ENCODE assay signal across 24 cellular contexts in the genomic region with DNA sequence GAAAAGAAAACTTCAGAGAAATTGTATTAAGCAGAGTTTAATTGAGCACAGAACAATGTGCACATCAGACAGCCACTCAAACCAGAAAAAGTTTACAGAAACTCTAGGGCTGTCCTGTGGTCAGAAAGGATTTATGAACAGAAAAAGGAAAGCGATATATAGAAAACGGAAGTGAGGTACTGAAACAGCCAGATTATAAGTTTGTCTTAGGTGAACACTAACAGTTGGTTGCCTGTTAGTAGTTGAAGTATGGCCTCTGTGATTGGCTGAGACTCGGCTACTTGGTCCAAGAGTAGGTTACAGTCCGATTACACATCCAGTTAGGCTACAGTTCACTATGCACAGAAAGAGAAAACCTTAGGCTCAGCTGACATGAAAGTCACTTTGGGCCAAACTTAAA.
"Had no signal": no experiment of that assay in that cellular context is flagged by ENCODE, and none has a peak within 500 bp of the region (broad histone marks: within the 10 kb centered on the region; RNA-seq: fewer than 3 reads in every experiment).

No MANE protein-coding gene starts in this region.

- H3K27me3 ChIP-seq: ascending aorta, body of pancreas, SJSA1 had no signal

- H3K27ac ChIP-seq: ascending aorta, body of pancreas, SJSA1, VCaP had no signal

- H3K4me1 ChIP-seq: ascending aorta, body of pancreas, SJSA1 had no signal

- H3K9me3 ChIP-seq: ascending aorta, body of pancreas had no signal

- H3K36me3 ChIP-seq: ascending aorta, SJSA1 had no signal

- ATAC-seq: activated naive CD4-positive, alpha-beta T cell treated with anti-CD3 and anti-CD28 coated beads, Interleukin-2, amount 50 U/mL, for 72 hours; activated naive CD8-positive, alpha-beta T cell treated with anti-CD3 and anti-CD28 coated beads, Interleukin-2, amount 50 U/mL, for 24 hours; activated T-cell treated with anti-CD3 and anti-CD28 coated beads, Interleukin-2, amount 50 U/mL, for 4 hours; body of pancreas; T-helper 17 cell had no signal

- H3K4me3 ChIP-seq: ascending aorta, body of pancreas, SJSA1 had no signal

- DNase-seq: activated CD4-positive, alpha-beta memory T cell treated with anti-CD3 and anti-CD28 coated beads for 36 hours; activated CD4-positive, alpha-beta T cell treated with anti-CD3 and anti-CD28 coated beads, Interleukin-2, amount 10 ng/mL, durations not matched to agents 7 days and 5 days; activated CD4-positive, CD25-positive, alpha-beta regulatory T cell; activated CD8-positive, alpha-beta memory T cell treated with anti-CD3 and anti-CD28 coated beads for 24 hours; activated effector memory CD4-positive, alpha-beta T cell treated with anti-CD3 and anti-CD28 coated beads, Interleukin-2, amount 50 U/mL, for 16 hours; activated naive CD4-positive, alpha-beta T cell treated with Interleukin-2 at 50 U/mL for 16 hours; activated naive CD8-positive, alpha-beta T cell treated with anti-CD3 and anti-CD28 coated beads, Interleukin-2, amount 50 U/mL, for 24 hours; activated T-cell treated with anti-CD3 and anti-CD28 coated beads, Interleukin-2, amount 50 U/mL, for 4 hours; amniotic stem cell; body of pancreas; central memory CD4-positive, alpha-beta T cell; NCI-H1048; NCI-H146; NCI-H187 treated with DMSO at 0.1 percent for 48 hours; NCI-H2081 treated with DMSO at 0.1 percent for 48 hours; NCI-H446; NCI-H524; SHP77; T-helper 17 cell; T-helper 9 cell had no signal
